In the genomic region with DNA sequence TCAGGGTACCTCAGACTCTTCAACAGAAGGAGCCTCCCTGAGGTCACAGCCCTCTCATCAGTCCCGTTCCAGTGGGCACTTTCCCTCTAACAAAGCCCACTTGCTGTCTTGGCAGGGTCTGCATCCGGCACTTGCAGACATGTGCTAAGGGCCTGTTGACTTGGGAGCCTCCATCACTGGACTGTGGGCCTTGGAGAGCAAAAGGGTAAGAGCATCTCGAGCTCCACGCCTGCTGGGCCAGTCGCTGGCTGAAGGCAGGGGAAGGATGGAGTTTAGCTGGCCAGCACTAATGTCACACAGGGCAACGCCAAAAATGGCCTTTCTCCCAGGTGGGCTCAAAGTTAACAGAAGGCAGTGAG, we compare ENCODE assay signal across 15 cellular contexts. TPM values are rescaled to one million over a fixed set of nuclear protein-coding genes. Genes with fewer than 3 reads are reported as not detected.
A peak's percentile ranks its signal among the peaks of the same experiment; 100 is the strongest.
DNase-seq lines count a peak whose midpoint lies in the region; ATAC-seq, FAIRE-seq and TF ChIP-seq lines count a peak whose summit lies in the region.
"Had no signal": no experiment of that assay in that cellular context is flagged by ENCODE, and none has a peak within 500 bp of the region (broad histone marks: within the 10 kb centered on the region; RNA-seq: fewer than 3 reads in every experiment).

No MANE protein-coding gene starts in this region.

- CTCF ChIA-PET in Caco-2 (lab: Charles Lee): interaction anchor here (1.0 kb wide), 1 partner anchor 18 kb away, joined by 4 read pairs; no protein-coding TSS in a partner anchor

- TF ChIP-seq CTCF in Caco-2 (IDR thresholded peaks at IDR 0.05; ENCODE audit: insufficient read depth in 1 of 2, low read depth in 1 of 2, low read length in 1 of 2, severe bottlenecking in 1 of 2, unreplicated experiment in 1 of 2): no peak
- no peak for TF ChIP-seq CTCF in neural crest cell (conservative IDR thresholded peaks at IDR 0.05)
- TF ChIP-seq CTCF in lower lobe of right lung (IDR thresholded peaks at IDR 0.05): no peak
- TF ChIP-seq CTCF in D721Med (IDR thresholded peaks at IDR 0.05; ENCODE audit: insufficient read depth, missing control alignments): no peak

- H3K27ac Mint-ChIP-seq in Caco-2 (ENCODE audit: unreplicated experiment) (no peak overlapping the region), neural crest cell (ENCODE audit: unreplicated experiment) (peak overlapping the region; percentile 72)

- no peak for DNase-seq in Caco-2
- DNase-seq in NT2/D1 (ENCODE audit: low read depth, low spot score): no peak
- no peak for DNase-seq in neural crest cell (ENCODE audit: low read depth, low spot score)
- DNase-seq in GM19238 (ENCODE audit: insufficient read length, low spot score): no peak
- no peak for DNase-seq in lower lobe of right lung
- no peak for DNase-seq in D721Med (ENCODE audit: insufficient read length, low spot score)
- DNase-seq: activated CD4-positive, CD25-positive, alpha-beta regulatory T cell; foreskin melanocyte; NCI-H1436 treated with DMSO at 0.1 percent for 48 hours; NCI-H82; SHP77; stimulated activated CD4-positive, alpha-beta T cell treated with anti-CD3 and anti-CD28 coated beads, Interleukin-4, amount 100 ng/mL, for 4 hours had no signal

- peaks cover 11% of the 10 kb centered on the region for H3K36me3 Mint-ChIP-seq in Caco-2 (ENCODE audit: insufficient read depth, unreplicated experiment)
- H3K36me3 Mint-ChIP-seq in neural crest cell (ENCODE audit: low read depth): peaks cover 7% of the 10 kb centered on the region

- intact Hi-C loops in Caco-2 (cut with micrococcal nuclease; ENCODE audit: unreplicated experiment): no loop called here
- intact Hi-C loops in lower lobe of right lung (cut with DNase I): no loop called here

- H3K27ac ChIP-seq in ectodermal cell (ENCODE audit: insufficient read depth, low read depth, low read length, poor library complexity, severe bottlenecking): peak overlapping the region; percentile 99
- no peak overlapping the region for H3K27ac ChIP-seq in lower lobe of right lung

- H3K27me3 Mint-ChIP-seq in Caco-2 (ENCODE audit: insufficient read depth, unreplicated experiment) (no peaks in the 10 kb centered on the region), neural crest cell (ENCODE audit: low read depth) (peaks cover 7% of the 10 kb centered on the region)

- no peaks in the 10 kb centered on the region for H3K9me3 Mint-ChIP-seq in Caco-2 (ENCODE audit: unreplicated experiment)
- no peaks in the 10 kb centered on the region for H3K9me3 Mint-ChIP-seq in neural crest cell

- H3K9me3 ChIP-seq in Caco-2 (no peaks in the 10 kb centered on the region), NT2/D1 (ENCODE audit: insufficient read depth, low read length) (no peaks in the 10 kb centered on the region), ectodermal cell (ENCODE audit: control insufficient read depth, low read length) (no peaks in the 10 kb centered on the region), lower lobe of right lung (no peaks in the 10 kb centered on the region)
- H3K9me3 ChIP-seq: prostate gland had no signal

- no peak for ATAC-seq in GM21515 (IDR thresholded peaks at IDR 0.05; ENCODE audit: unreplicated experiment)
- ATAC-seq in lower lobe of right lung: no peak

- no TSS peak for BruUV-seq in Caco-2 (replicated peaks; lab: Mats Ljungman, UMichigan)

- H3K9ac ChIP-seq in NT2/D1 (ENCODE audit: insufficient read length, low read depth): peak overlapping the region; percentile 97

- POLR2A ChIA-PET in Caco-2 (lab: Charles Lee): no interaction called here

- H3K4me3 Mint-ChIP-seq in Caco-2 (ENCODE audit: unreplicated experiment) (peak overlapping the region; percentile 31), neural crest cell (peak overlapping the region; percentile 85)

- H3K36me3 ChIP-seq in Caco-2 (ENCODE audit: control insufficient read depth, insufficient read depth, low read length) (peaks cover 2% of the 10 kb centered on the region; the same call in 1 of the 2 replicates), NT2/D1 (ENCODE audit: insufficient read depth, insufficient read length, low read length) (peaks cover 16% of the 10 kb centered on the region), ectodermal cell (ENCODE audit: control insufficient read depth, insufficient read depth, low read length) (peaks cover 11% of the 10 kb centered on the region), lower lobe of right lung (peaks cover 14% of the 10 kb centered on the region)
- H3K36me3 ChIP-seq: prostate gland had no signal

- WGBS in ectodermal cell, 2 experiments: 77 to 83% methylated on average over 6 of the region's 6 CpGs

- no peak overlapping the region for H3K4me3 ChIP-seq in Caco-2 (ENCODE audit: low read depth, low read length)
- H3K4me3 ChIP-seq in NT2/D1 (ENCODE audit: insufficient read length, low read depth): peak overlapping the region; percentile 84
- H3K4me3 ChIP-seq in ectodermal cell (ENCODE audit: insufficient read depth, low read depth, low read length): peak overlapping the region; percentile 80
- no peak overlapping the region for H3K4me3 ChIP-seq in lower lobe of right lung

- H3K4me1 Mint-ChIP-seq in Caco-2 (ENCODE audit: low read depth, unreplicated experiment): peaks cover 13% of the 10 kb centered on the region
- H3K4me1 Mint-ChIP-seq in neural crest cell: peaks cover 19% of the 10 kb centered on the region

- no peak for FAIRE-seq in D721Med (lab: Jason Lieb, UNC)

- no peaks in the 10 kb centered on the region for H3K27me3 ChIP-seq in Caco-2 (replicated peaks; ENCODE audit: control insufficient read depth, insufficient read depth, low read length)
- no peaks in the 10 kb centered on the region for H3K27me3 ChIP-seq in NT2/D1 (ENCODE audit: insufficient read depth, insufficient read length)
- H3K27me3 ChIP-seq in ectodermal cell (ENCODE audit: control insufficient read depth, insufficient read depth, low read length, poor library complexity, severe bottlenecking): no peaks in the 10 kb centered on the region
- no peaks in the 10 kb centered on the region for H3K27me3 ChIP-seq in lower lobe of right lung (ENCODE audit: low read depth)

- peaks cover 13% of the 10 kb centered on the region for H3K4me1 ChIP-seq in Caco-2
- H3K4me1 ChIP-seq in NT2/D1 (ENCODE audit: insufficient read depth, insufficient read length): peaks cover 23% of the 10 kb centered on the region
- peaks cover 15% of the 10 kb centered on the region for H3K4me1 ChIP-seq in ectodermal cell (ENCODE audit: control insufficient read depth, insufficient read depth, low read length)
- H3K4me1 ChIP-seq in lower lobe of right lung: peaks cover 29% of the 10 kb centered on the region

RNA-seq across cellular contexts. Expression of a gene that starts 2.2 kb away (rescaled TPM):
- total RNA-seq in Caco-2 (2022) (60.6 and 67.4 TPM in 2 replicates), neural crest cell (122 TPM in 2 replicates), lower lobe of right lung (75.5 TPM)
- 61.9 TPM for polyA plus RNA-seq in ectodermal cell (2013, experiment 1 of 4)
- 77.6 TPM for polyA plus RNA-seq in ectodermal cell (2013, experiment 2 of 4)
- polyA plus RNA-seq in ectodermal cell (2013, experiment 3 of 4): 39.2 TPM
- 50.7 TPM for polyA plus RNA-seq in ectodermal cell (2013, experiment 4 of 4)

RNA-seq across cellular contexts. Expression of a gene that starts 44.6 kb away (rescaled TPM):
- total RNA-seq in Caco-2 (2022) (186 and 190 TPM in 2 replicates), neural crest cell (5.4 and 7.1 TPM in 2 replicates), lower lobe of right lung (59.7 TPM)
- 22.9 TPM for polyA plus RNA-seq in ectodermal cell (2013, experiment 1 of 4)
- 25.1 TPM for polyA plus RNA-seq in ectodermal cell (2013, experiment 2 of 4)
- 17.0 TPM for polyA plus RNA-seq in ectodermal cell (2013, experiment 3 of 4)
- polyA plus RNA-seq in ectodermal cell (2013, experiment 4 of 4): 17.8 TPM

Comparison
In these comparisons a context has a peak if more than half of its experiments do, and no peak if none do; other contexts are left out.
1. H3K4me3 ChIP-seq: peak in NT2/D1 (single experiment) and ectodermal cell (single experiment); none in Caco-2 (single experiment) and lower lobe of right lung (single experiment).